1 cellular context compared by ENCODE assay signal in the genomic region with DNA sequence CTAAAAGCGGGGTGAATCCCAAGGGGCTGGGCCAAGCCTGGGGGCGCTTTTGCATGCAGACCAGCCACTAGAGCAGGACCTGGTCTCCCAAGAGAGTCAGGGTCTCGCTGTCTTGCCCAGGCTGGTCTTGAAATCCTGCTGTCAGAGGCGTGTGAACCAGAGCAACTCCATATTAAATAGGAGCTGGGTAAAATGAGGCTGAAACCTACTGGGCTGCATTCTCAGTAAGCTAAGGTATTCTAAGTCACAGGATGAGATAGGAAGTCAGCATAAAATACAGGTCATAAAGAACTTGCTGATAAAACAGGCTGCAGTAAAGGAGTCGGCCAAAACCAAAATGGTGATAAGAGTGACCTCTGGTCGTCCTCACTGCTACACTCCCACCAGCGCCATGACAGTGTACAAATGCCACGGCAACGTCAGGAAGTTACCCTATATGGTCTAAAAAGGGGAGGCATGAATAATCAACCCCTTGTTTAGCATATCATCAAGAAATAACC.
TF ChIP-seq lines count a peak whose summit lies in the region.

No MANE protein-coding gene starts in this region.

TF ChIP-seq in K562, 482 proteins besides CTCF, POLR2A, EP300 and RAD21 (continued from another document and continues in another):
- TF ChIP-seq KHSRP (IDR thresholded peaks at IDR 0.05), result no peak
- TF ChIP-seq SAFB (IDR thresholded peaks at IDR 0.05; ENCODE audit: borderline replicate concordance, low read depth, low read length), result no peak
- TF ChIP-seq ESRRA (IDR thresholded peaks at IDR 0.05; ENCODE audit: borderline replicate concordance, low read depth), result peak; percentile 100
- no peak for TF ChIP-seq CC2D1A (IDR thresholded peaks at IDR 0.05)
- no peak for TF ChIP-seq ARID2 (IDR thresholded peaks at IDR 0.05)
- no peak for TF ChIP-seq TSC22D4 (tag; IDR thresholded peaks at IDR 0.05)
- peak in 1 of 2 experiments; percentile 93; a peak in 2 of 4 replicates for TF ChIP-seq TEAD1 (CRISPR knock-in tag; IDR thresholded peaks at IDR 0.05)
- peak; percentile 58 for TF ChIP-seq NR2C1 (IDR thresholded peaks at IDR 0.05)
- peak; percentile 92 for TF ChIP-seq NR2C1 (tag; IDR thresholded peaks at IDR 0.05)
- no peak; the same call in 1 of the 2 replicates for TF ChIP-seq PHF8 (IDR thresholded peaks at IDR 0.05; ENCODE audit: borderline replicate concordance, low read length)
- TF ChIP-seq POLR2B (IDR thresholded peaks at IDR 0.05; ENCODE audit: low read depth, partially characterized antibody), result no peak
- TF ChIP-seq, protein P1, sequence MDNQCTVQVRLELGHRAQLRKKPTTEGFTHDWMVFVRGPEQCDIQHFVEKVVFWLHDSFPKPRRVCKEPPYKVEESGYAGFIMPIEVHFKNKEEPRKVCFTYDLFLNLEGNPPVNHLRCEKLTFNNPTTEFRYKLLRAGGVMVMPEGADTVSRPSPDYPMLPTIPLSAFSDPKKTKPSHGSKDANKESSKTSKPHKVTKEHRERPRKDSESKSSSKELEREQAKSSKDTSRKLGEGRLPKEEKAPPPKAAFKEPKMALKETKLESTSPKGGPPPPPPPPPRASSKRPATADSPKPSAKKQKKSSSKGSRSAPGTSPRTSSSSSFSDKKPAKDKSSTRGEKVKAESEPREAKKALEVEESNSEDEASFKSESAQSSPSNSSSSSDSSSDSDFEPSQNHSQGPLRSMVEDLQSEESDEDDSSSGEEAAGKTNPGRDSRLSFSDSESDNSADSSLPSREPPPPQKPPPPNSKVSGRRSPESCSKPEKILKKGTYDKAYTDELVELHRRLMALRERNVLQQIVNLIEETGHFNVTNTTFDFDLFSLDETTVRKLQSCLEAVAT (IDR thresholded peaks at IDR 0.05), result no peak
- TF ChIP-seq, protein P2, sequence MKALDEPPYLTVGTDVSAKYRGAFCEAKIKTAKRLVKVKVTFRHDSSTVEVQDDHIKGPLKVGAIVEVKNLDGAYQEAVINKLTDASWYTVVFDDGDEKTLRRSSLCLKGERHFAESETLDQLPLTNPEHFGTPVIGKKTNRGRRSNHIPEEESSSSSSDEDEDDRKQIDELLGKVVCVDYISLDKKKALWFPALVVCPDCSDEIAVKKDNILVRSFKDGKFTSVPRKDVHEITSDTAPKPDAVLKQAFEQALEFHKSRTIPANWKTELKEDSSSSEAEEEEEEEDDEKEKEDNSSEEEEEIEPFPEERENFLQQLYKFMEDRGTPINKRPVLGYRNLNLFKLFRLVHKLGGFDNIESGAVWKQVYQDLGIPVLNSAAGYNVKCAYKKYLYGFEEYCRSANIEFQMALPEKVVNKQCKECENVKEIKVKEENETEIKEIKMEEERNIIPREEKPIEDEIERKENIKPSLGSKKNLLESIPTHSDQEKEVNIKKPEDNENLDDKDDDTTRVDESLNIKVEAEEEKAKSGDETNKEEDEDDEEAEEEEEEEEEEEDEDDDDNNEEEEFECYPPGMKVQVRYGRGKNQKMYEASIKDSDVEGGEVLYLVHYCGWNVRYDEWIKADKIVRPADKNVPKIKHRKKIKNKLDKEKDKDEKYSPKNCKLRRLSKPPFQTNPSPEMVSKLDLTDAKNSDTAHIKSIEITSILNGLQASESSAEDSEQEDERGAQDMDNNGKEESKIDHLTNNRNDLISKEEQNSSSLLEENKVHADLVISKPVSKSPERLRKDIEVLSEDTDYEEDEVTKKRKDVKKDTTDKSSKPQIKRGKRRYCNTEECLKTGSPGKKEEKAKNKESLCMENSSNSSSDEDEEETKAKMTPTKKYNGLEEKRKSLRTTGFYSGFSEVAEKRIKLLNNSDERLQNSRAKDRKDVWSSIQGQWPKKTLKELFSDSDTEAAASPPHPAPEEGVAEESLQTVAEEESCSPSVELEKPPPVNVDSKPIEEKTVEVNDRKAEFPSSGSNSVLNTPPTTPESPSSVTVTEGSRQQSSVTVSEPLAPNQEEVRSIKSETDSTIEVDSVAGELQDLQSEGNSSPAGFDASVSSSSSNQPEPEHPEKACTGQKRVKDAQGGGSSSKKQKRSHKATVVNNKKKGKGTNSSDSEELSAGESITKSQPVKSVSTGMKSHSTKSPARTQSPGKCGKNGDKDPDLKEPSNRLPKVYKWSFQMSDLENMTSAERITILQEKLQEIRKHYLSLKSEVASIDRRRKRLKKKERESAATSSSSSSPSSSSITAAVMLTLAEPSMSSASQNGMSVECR (CRISPR knock-in tag; IDR thresholded peaks at IDR 0.05), result no peak
- TF ChIP-seq PHB (CRISPR knock-in tag; IDR thresholded peaks at IDR 0.05), result peak; percentile 92; the same call in 1 of the 2 replicates
- peak; percentile 88 for TF ChIP-seq TEAD2 (tag; IDR thresholded peaks at IDR 0.05)
- TF ChIP-seq GABPA (tag; conservative IDR thresholded peaks at IDR 0.05; ENCODE audit: low read depth), result peak; percentile 46; the same call in 1 of the 2 replicates
- TF ChIP-seq, protein P3, sequence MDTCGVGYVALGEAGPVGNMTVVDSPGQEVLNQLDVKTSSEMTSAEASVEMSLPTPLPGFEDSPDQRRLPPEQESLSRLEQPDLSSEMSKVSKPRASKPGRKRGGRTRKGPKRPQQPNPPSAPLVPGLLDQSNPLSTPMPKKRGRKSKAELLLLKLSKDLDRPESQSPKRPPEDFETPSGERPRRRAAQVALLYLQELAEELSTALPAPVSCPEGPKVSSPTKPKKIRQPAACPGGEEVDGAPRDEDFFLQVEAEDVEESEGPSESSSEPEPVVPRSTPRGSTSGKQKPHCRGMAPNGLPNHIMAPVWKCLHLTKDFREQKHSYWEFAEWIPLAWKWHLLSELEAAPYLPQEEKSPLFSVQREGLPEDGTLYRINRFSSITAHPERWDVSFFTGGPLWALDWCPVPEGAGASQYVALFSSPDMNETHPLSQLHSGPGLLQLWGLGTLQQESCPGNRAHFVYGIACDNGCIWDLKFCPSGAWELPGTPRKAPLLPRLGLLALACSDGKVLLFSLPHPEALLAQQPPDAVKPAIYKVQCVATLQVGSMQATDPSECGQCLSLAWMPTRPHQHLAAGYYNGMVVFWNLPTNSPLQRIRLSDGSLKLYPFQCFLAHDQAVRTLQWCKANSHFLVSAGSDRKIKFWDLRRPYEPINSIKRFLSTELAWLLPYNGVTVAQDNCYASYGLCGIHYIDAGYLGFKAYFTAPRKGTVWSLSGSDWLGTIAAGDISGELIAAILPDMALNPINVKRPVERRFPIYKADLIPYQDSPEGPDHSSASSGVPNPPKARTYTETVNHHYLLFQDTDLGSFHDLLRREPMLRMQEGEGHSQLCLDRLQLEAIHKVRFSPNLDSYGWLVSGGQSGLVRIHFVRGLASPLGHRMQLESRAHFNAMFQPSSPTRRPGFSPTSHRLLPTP (IDR thresholded peaks at IDR 0.05; ENCODE audit: borderline replicate concordance, extremely low read depth, insufficient read length), result no peak
- peak; percentile 91 for TF ChIP-seq ZNF121 (CRISPR knock-in tag; conservative IDR thresholded peaks at IDR 0.05)
- peak; percentile 92 for TF ChIP-seq ZBTB17 (CRISPR knock-in tag; IDR thresholded peaks at IDR 0.05)
- peak in 1 of 2 experiments; percentile 24; a peak in 1 of 4 replicates for TF ChIP-seq NRF1 (conservative IDR thresholded peaks at IDR 0.05 in 1 of 2, IDR thresholded peaks at IDR 0.05 in 1 of 2)
- TF ChIP-seq ZFP1 (CRISPR knock-in tag; IDR thresholded peaks at IDR 0.05), result peak; percentile 78
- TF ChIP-seq FUS (optimal IDR thresholded peaks at IDR 0.05; ENCODE audit: low read depth, low read length), result no peak
- TF ChIP-seq NFE2L1 (tag; IDR thresholded peaks at IDR 0.05; ENCODE audit: borderline replicate concordance, low read depth), result peak; percentile 52; the same call in 1 of the 2 replicates
- no peak for TF ChIP-seq TAF15 (IDR thresholded peaks at IDR 0.05; ENCODE audit: low read depth, low read length)
- no peak for TF ChIP-seq SRSF1 (IDR thresholded peaks at IDR 0.05; ENCODE audit: low read depth, low read length)
- TF ChIP-seq ZBED1 (IDR thresholded peaks at IDR 0.05), result no peak
- no peak for TF ChIP-seq STAG1 (CRISPR knock-in tag; IDR thresholded peaks at IDR 0.05; ENCODE audit: borderline replicate concordance)
- TF ChIP-seq ZKSCAN8 (CRISPR knock-in tag; IDR thresholded peaks at IDR 0.05), result peak; percentile 90; the same call in 1 of the 2 replicates
- peak; percentile 97 for TF ChIP-seq ZNF76 (CRISPR knock-in tag; IDR thresholded peaks at IDR 0.05; ENCODE audit: borderline replicate concordance)
- no peak for TF ChIP-seq SIN3A (IDR thresholded peaks at IDR 0.05; ENCODE audit: borderline replicate concordance in 2 of 2, control insufficient read depth in 1 of 2, low read depth in 2 of 2, low read length in 2 of 2)
- no peak for TF ChIP-seq SREBF1 (IDR thresholded peaks at IDR 0.05; ENCODE audit: borderline replicate concordance, low read depth, low read length)
- 0 out of 2 replicates have a peak, but pooled peaks have one; percentile 71 for TF ChIP-seq POLR2H (tag; IDR thresholded peaks at IDR 0.05; ENCODE audit: low read depth)
- no peak for TF ChIP-seq RBM22 (IDR thresholded peaks at IDR 0.05; ENCODE audit: low read depth, low read length, poor library complexity, severe bottlenecking)
- no peak for TF ChIP-seq PCBP1 (IDR thresholded peaks at IDR 0.05; ENCODE audit: low read depth, low read length, poor library complexity, severe bottlenecking)
- peak in 1 of 2 experiments; percentile 24; a peak in 1 of 4 replicates for TF ChIP-seq RCOR1 (IDR thresholded peaks at IDR 0.05; ENCODE audit: borderline replicate concordance in 1 of 2, low read depth in 2 of 2, low read length in 2 of 2)
- TF ChIP-seq, protein P4, sequence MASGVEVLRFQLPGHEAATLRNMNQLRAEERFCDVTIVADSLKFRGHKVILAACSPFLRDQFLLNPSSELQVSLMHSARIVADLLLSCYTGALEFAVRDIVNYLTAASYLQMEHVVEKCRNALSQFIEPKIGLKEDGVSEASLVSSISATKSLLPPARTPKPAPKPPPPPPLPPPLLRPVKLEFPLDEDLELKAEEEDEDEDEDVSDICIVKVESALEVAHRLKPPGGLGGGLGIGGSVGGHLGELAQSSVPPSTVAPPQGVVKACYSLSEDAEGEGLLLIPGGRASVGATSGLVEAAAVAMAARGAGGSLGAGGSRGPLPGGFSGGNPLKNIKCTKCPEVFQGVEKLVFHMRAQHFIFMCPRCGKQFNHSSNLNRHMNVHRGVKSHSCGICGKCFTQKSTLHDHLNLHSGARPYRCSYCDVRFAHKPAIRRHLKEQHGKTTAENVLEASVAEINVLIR (CRISPR knock-in tag; IDR thresholded peaks at IDR 0.05), result peak; percentile 76
- 0 out of 2 replicates have a peak, but pooled peaks have one; percentile 54 for TF ChIP-seq CAMTA2 (CRISPR knock-in tag; conservative IDR thresholded peaks at IDR 0.05)
- no peak for TF ChIP-seq SNIP1 (IDR thresholded peaks at IDR 0.05; ENCODE audit: low read depth)
- no peak for TF ChIP-seq ZNF140 (CRISPR knock-in tag; IDR thresholded peaks at IDR 0.05)
- peak; percentile 41; the same call in 1 of the 2 replicates for TF ChIP-seq ZKSCAN3 (CRISPR knock-in tag; IDR thresholded peaks at IDR 0.05)
- 0 out of 2 replicates have a peak, but pooled peaks have one; percentile 2 for TF ChIP-seq KLF16 (IDR thresholded peaks at IDR 0.05)
- TF ChIP-seq, protein P5, sequence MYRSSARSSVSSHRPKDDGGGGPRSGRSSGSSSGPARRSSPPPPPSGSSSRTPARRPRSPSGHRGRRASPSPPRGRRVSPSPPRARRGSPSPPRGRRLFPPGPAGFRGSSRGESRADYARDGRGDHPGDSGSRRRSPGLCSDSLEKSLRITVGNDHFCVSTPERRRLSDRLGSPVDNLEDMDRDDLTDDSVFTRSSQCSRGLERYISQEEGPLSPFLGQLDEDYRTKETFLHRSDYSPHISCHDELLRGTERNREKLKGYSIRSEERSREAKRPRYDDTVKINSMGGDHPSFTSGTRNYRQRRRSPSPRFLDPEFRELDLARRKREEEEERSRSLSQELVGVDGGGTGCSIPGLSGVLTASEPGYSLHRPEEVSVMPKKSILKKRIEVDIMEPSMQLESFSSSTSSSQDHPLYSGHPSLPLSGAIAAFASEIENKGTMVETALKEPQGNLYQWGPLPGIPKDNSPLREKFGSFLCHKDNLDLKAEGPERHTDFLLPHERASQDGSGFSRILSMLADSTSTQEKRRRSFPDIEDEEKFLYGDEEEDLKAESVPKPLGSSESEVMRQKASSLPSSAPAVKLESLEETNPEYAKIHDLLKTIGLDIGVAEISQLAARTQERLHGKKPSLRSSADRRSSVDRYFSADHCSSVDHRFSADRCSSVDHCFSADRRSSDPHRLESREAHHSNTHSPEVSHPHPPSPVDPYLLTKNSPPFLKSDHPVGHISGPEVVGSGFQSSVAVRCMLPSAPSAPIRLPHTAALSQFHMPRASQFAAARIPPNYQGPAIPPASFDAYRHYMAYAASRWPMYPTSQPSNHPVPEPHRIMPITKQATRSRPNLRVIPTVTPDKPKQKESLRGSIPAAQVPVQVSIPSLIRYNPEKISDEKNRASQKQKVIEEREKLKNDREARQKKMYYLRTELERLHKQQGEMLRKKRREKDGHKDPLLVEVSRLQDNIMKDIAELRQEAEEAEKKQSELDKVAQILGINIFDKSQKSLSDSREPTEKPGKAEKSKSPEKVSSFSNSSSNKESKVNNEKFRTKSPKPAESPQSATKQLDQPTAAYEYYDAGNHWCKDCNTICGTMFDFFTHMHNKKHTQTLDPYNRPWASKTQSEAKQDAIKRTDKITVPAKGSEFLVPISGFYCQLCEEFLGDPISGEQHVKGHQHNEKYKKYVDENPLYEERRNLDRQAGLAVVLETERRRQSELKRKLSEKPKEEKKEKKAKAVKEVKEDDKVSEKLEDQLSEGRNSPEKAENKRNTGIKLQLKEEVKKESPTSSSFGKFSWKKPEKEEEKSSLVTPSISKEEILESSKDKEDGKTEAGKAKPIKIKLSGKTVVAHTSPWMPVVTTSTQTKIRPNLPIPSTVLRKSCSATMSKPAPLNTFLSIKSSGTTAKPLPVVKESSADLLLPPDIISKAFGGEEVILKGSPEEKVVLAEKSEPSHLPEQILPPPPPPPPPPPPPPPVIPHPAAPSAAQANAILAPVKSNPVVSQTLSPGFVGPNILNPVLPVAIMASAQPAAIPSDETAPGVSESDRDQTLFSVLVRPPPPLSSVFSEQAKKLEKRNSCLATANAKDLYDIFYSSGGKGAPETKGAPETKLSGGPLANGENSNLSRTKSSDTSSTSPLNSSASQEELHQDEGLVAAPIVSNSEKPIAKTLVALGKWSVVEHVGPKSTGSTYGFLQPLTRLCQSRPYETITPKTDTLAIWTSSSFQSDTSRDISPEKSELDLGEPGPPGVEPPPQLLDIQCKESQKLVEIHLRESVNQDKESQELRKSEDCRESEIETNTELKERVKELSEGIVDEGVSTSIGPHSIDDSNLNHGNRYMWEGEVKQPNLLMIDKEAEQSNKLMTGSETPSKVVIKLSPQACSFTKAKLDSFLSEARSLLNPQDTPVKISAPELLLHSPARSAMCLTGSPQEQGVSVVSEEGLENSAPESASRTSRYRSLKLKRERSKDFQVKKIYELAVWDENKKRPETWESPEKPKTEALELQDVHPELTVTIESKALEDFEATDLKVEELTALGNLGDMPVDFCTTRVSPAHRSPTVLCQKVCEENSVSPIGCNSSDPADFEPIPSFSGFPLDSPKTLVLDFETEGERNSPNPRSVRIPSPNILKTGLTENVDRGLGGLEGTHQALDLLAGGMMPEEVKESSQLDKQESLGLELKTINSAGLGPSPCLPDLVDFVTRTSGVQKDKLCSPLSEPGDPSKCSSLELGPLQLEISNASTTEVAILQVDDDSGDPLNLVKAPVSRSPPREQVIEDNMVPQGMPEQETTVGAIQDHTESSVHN (IDR thresholded peaks at IDR 0.05; ENCODE audit: borderline replicate concordance in 1 of 2, low read depth in 1 of 2), result no peak
